In genomic region chr12:54010972-54011664, GRCh38 we compare ENCODE assay signal across 19 cellular contexts. TPM values are rescaled to one million over a fixed set of nuclear protein-coding genes. Genes with fewer than 3 reads are reported as not detected.
DNase-seq lines count a peak whose midpoint lies in the region; ATAC-seq and TF ChIP-seq lines count a peak whose summit lies in the region.
"Had no signal": no experiment of that assay in that cellular context is flagged by ENCODE, and none has a peak within 500 bp of the region (broad histone marks: within the 10 kb centered on the region; RNA-seq: fewer than 3 reads in every experiment).

No MANE protein-coding gene starts in this region.

- H3K4me1 ChIP-seq in Panc1 (ENCODE audit: control insufficient read depth, insufficient read depth, low read length) (peaks cover 62% of the 10 kb centered on the region), suprapubic skin (peaks cover 81% of the 10 kb centered on the region)
- H3K4me1 ChIP-seq: neural progenitor cell had no signal

- no peaks in the 10 kb centered on the region for H3K36me3 Mint-ChIP-seq in activated naive CD8-positive, alpha-beta T cell
- H3K36me3 Mint-ChIP-seq in activated naive CD8-positive, alpha-beta T cell treated with anti-CD3 and anti-CD28 coated beads for 36 hours = no peaks in the 10 kb centered on the region
- H3K36me3 Mint-ChIP-seq: neural progenitor cell had no signal

- peak overlapping the region; percentile 60 for H3K4me3 Mint-ChIP-seq in activated naive CD8-positive, alpha-beta T cell
- no peak overlapping the region for H3K4me3 Mint-ChIP-seq in activated naive CD8-positive, alpha-beta T cell treated with anti-CD3 and anti-CD28 coated beads for 36 hours
- H3K4me3 Mint-ChIP-seq: neural progenitor cell; T-helper 1 cell treated with Interleukin-12 subunit alpha and Interleukin-12 subunit beta and Interleukin-4 antibody, amounts not matched to agents 30 μg/mL and 1 μg/mL, for 36 hours had no signal

- TF ChIP-seq POLR2A in suprapubic skin (IDR thresholded peaks at IDR 0.05) = no peak

- peaks cover 49% of the 10 kb centered on the region for H3K27me3 Mint-ChIP-seq in activated naive CD8-positive, alpha-beta T cell
- H3K27me3 Mint-ChIP-seq in activated naive CD8-positive, alpha-beta T cell treated with anti-CD3 and anti-CD28 coated beads for 36 hours = peaks cover 99% of the 10 kb centered on the region

- in situ Hi-C loops in Panc1 (cut with HindIII; ENCODE audit: low pct_unique_long_range_greater_than_20kb, low sequenced_read_pairs) = no loop called here

- ATAC-seq in Panc1 = no peak
- ATAC-seq in left colon = peak; percentile 52
- ATAC-seq: left ventricle myocardium superior, right cardiac atrium had no signal

- BruUV-seq in Panc1 (replicated peaks; lab: Mats Ljungman, UMichigan) = TSS peak; percentile 31

- POLR2A ChIA-PET in Panc1 (lab: Charles Lee) = no interaction called here

- TF ChIP-seq EP300 in suprapubic skin (IDR thresholded peaks at IDR 0.05) = no peak

- TF ChIP-seq CTCF in Panc1 (IDR thresholded peaks at IDR 0.05) (no peak), suprapubic skin (IDR thresholded peaks at IDR 0.05) (no peak)

- WGBS in suprapubic skin = 39% methylated on average over 17 of the region's 17 CpGs

- H3K4me3 ChIP-seq in Panc1 (ENCODE audit: low read depth in 2 of 2, low read length in 2 of 2) (peak overlapping the region; percentile 47 to 61), suprapubic skin (peak overlapping the region; percentile 63)
- H3K4me3 ChIP-seq: esophagus muscularis mucosa, neural progenitor cell had no signal

- peaks cover 27% of the 10 kb centered on the region for H3K4me1 Mint-ChIP-seq in activated naive CD8-positive, alpha-beta T cell (ENCODE audit: low read depth)
- peaks cover 25% of the 10 kb centered on the region for H3K4me1 Mint-ChIP-seq in activated naive CD8-positive, alpha-beta T cell treated with anti-CD3 and anti-CD28 coated beads for 36 hours

- H3K27me3 ChIP-seq in Panc1 (ENCODE audit: control insufficient read depth, insufficient read depth, low read length) = no peaks in the 10 kb centered on the region
- peaks cover 12% of the 10 kb centered on the region for H3K27me3 ChIP-seq in suprapubic skin
- H3K27me3 ChIP-seq: adrenal gland had no signal

- CTCF ChIA-PET in Panc1 (lab: Charles Lee) = interaction anchor here (0.7 kb wide), 1 partner anchor 141 kb away, joined by 5 read pairs; no protein-coding TSS in a partner anchor

- DNase-seq in activated naive CD8-positive, alpha-beta T cell treated with anti-CD3 and anti-CD28 coated beads for 36 hours = no peak
- no peak for DNase-seq in Panc1 (ENCODE audit: low read depth, low spot score)
- no peak for DNase-seq in left colon
- no peak for DNase-seq in suprapubic skin (ENCODE audit: low spot score in 2 of 2)
- DNase-seq in SKM-1 treated with dmso at 0.1 percent for 144 hours (lab: John Stamatoyannopoulos, UW; ENCODE audit: unreplicated experiment) = no peak
- DNase-seq in kidney glomerular epithelial cell (lab: John Stamatoyannopoulos, UW) = no peak
- no peak for DNase-seq in NCI-H2171 (lab: John Stamatoyannopoulos, UW)
- DNase-seq: activated CD4-positive, alpha-beta T cell treated with anti-CD3 and anti-CD28 coated beads for 1 hour; adrenal gland; cortex of kidney; left ventricle myocardium superior; NCI-H187 treated with DMSO at 0.1 percent for 48 hours; right cardiac atrium; RPMI8226; stimulated activated CD4-positive, alpha-beta T cell treated with anti-CD3 and anti-CD28 coated beads, Interleukin-4, amount 100 ng/mL, for 24 hours had no signal

- no peaks in the 10 kb centered on the region for H3K9me3 ChIP-seq in Panc1 (ENCODE audit: control insufficient read depth, insufficient read depth, low read depth, low read length)
- no peaks in the 10 kb centered on the region for H3K9me3 ChIP-seq in suprapubic skin
- H3K9me3 ChIP-seq: adrenal gland, esophagus muscularis mucosa had no signal

- H3K27ac ChIP-seq in Panc1 (ENCODE audit: low read length) (peak overlapping the region; percentile 92), suprapubic skin (peak overlapping the region; percentile 98)
- H3K27ac ChIP-seq: esophagus muscularis mucosa, neural progenitor cell had no signal

- H3K36me3 ChIP-seq in Panc1 (ENCODE audit: control insufficient read depth, insufficient read depth, low read length) = no peaks in the 10 kb centered on the region
- no peaks in the 10 kb centered on the region for H3K36me3 ChIP-seq in suprapubic skin
- H3K36me3 ChIP-seq: adrenal gland, esophagus muscularis mucosa, neural progenitor cell had no signal

- intact Hi-C loops in Panc1 (cut with micrococcal nuclease; ENCODE audit: unreplicated experiment) (no loop called here), left colon (cut with DNase I, micrococcal nuclease) (no loop called here)

- no peaks in the 10 kb centered on the region for H3K9me3 Mint-ChIP-seq in activated naive CD8-positive, alpha-beta T cell (ENCODE audit: low read depth)
- no peaks in the 10 kb centered on the region for H3K9me3 Mint-ChIP-seq in activated naive CD8-positive, alpha-beta T cell treated with anti-CD3 and anti-CD28 coated beads for 36 hours
- H3K9me3 Mint-ChIP-seq: T-helper 1 cell treated with Interleukin-12 subunit alpha and Interleukin-12 subunit beta and Interleukin-4 antibody, amounts not matched to agents 30 μg/mL and 1 μg/mL, for 36 hours had no signal

- H3K27ac Mint-ChIP-seq in activated naive CD8-positive, alpha-beta T cell = no peak overlapping the region
- H3K27ac Mint-ChIP-seq in activated naive CD8-positive, alpha-beta T cell treated with anti-CD3 and anti-CD28 coated beads for 36 hours = no peak overlapping the region
- H3K27ac Mint-ChIP-seq: neural progenitor cell had no signal

RNA-seq across cellular contexts. Expression of gene HOXC8, which starts 2.3 kb away (rescaled TPM):
- total RNA-seq in activated naive CD8-positive, alpha-beta T cell treated with anti-CD3 and anti-CD28 coated beads for 36 hours = not detected
- total RNA-seq in Panc1 (2021; ENCODE audit: unreplicated experiment) (15.3 TPM), left colon (not detected), suprapubic skin (1 to 10 TPM in 3 of 4 donors, under 1 TPM in 1; 0.23 to 8.4 (median 1.6) TPM)
- 9.5 TPM for polyA plus RNA-seq in Panc1 (2012; ENCODE audit: insufficient read length)
- total RNA-seq: esophagus muscularis mucosa, left ventricle myocardium superior, right cardiac atrium had no signal
- polyA plus RNA-seq: right cardiac atrium had no signal

RNA-seq across cellular contexts. Expression of gene HOXC9, which starts 11.2 kb away (rescaled TPM):
- not detected for total RNA-seq in activated naive CD8-positive, alpha-beta T cell treated with anti-CD3 and anti-CD28 coated beads for 36 hours
- 37.2 TPM for total RNA-seq in Panc1 (2021; ENCODE audit: unreplicated experiment)
- 41.2 TPM for polyA plus RNA-seq in Panc1 (2012; ENCODE audit: insufficient read length)
- total RNA-seq in left colon = not detected
- total RNA-seq in suprapubic skin = 10 to 100 TPM in 1 of 4 donors, 1 to 10 TPM in 3; 4.9 to 12.2 (median 6.1) TPM
- total RNA-seq: esophagus muscularis mucosa, left ventricle myocardium superior had no signal
- polyA plus RNA-seq: right cardiac atrium had no signal

RNA-seq across cellular contexts. Expression of gene HOXC6, which starts 17.1 kb away (rescaled TPM):
- not detected for total RNA-seq in activated naive CD8-positive, alpha-beta T cell treated with anti-CD3 and anti-CD28 coated beads for 36 hours
- total RNA-seq in Panc1 (2021; ENCODE audit: unreplicated experiment) = 52.2 TPM
- 46.1 TPM for polyA plus RNA-seq in Panc1 (2012; ENCODE audit: insufficient read length)
- not detected for total RNA-seq in left colon
- 1 to 10 TPM in 3 of 4 donors, under 1 TPM in 1; 0.98 to 6.2 (median 2.4) TPM for total RNA-seq in suprapubic skin

RNA-seq across cellular contexts. Expression of gene HOXC5, which starts 21.7 kb away (rescaled TPM):
- not detected for total RNA-seq in activated naive CD8-positive, alpha-beta T cell treated with anti-CD3 and anti-CD28 coated beads for 36 hours
- total RNA-seq in Panc1 (2021; ENCODE audit: unreplicated experiment) (5.0 TPM), left colon (not detected), suprapubic skin (1 to 10 TPM in 1 of 4 donors, under 1 TPM in 2, not detected in 1; 0.26 to 3.5 (median 0.49) TPM)
- 0.76 TPM for polyA plus RNA-seq in Panc1 (2012; ENCODE audit: insufficient read length)
- total RNA-seq: left ventricle myocardium superior, right cardiac atrium had no signal

RNA-seq across cellular contexts. Expression of gene HOXC10, which starts 26.2 kb away (rescaled TPM):
- not detected for total RNA-seq in activated naive CD8-positive, alpha-beta T cell treated with anti-CD3 and anti-CD28 coated beads for 36 hours
- total RNA-seq in Panc1 (2021; ENCODE audit: unreplicated experiment) = 154 TPM
- polyA plus RNA-seq in Panc1 (2012; ENCODE audit: insufficient read length) = 178 TPM
- not detected for total RNA-seq in left colon
- 10 to 100 TPM in 3 of 4 donors, 1 to 10 TPM in 1; 8.8 to 24.7 (median 13.3) TPM for total RNA-seq in suprapubic skin
- total RNA-seq: esophagus muscularis mucosa, left ventricle myocardium superior, right cardiac atrium had no signal
- polyA plus RNA-seq: right cardiac atrium had no signal

Comparison
In these comparisons a context has a peak if more than half of its experiments do, and no peak if none do; other contexts are left out.
1. RNA of gene HOXC9, which starts 11.2 kb away (total RNA-seq): 37.2 TPM in Panc1 (single experiment) and 4.9 to 12.2 TPM in suprapubic skin; not detected in activated naive CD8-positive, alpha-beta T cell treated with anti-CD3 and anti-CD28 coated beads for 36 hours and not detected in left colon; every median in the first group is over 4 times any median in the second.